8 cellular contexts compared by ENCODE assay signal in the genomic region with DNA sequence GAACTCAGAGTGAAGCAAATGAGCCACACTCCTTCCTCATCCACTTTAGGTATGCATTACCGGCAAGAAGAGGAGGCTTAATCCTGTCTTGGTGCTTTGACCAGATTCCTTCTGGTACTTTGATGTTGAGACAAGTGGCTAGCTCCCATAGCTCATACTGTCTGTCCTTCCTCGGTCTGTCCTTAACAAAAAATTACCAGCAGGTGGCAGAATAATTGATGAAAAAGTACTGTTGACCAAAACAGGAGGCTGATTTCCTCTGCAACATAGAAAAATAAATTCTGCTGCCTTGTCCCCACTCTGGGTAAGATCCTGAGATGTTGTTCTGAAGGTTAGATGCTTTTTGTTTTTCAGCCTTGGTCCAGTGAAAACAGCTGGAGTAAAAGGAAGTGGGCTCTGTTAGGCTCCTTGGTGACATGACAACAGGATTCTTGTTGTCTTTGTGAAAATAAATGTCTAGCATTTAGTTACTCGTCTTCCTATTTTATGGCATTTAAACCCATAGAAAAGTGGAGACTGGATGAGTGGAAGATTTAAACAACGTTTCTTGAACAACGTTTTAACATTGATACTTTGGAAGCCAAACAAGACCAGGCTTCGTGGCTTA. TPM values are rescaled to one million over a fixed set of nuclear protein-coding genes. Genes with fewer than 3 reads are reported as not detected.
DNase-seq lines count a peak whose midpoint lies in the region; ATAC-seq and TF ChIP-seq lines count a peak whose summit lies in the region.

No MANE protein-coding gene starts in this region.

- no peak overlapping the region for H3K4me3 ChIP-seq in adipocyte (ENCODE audit: low read length)

- no peak overlapping the region for H3K9ac ChIP-seq in adipocyte (ENCODE audit: low read length)

- DNase-seq in ELR (ENCODE audit: low read depth) (peak; percentile 76), NCI-H1694 treated with DMSO at 0.1 percent for 48 hours (lab: John Stamatoyannopoulos, UW) (peak; percentile 44), adipocyte (ENCODE audit: low read depth) (peak; percentile 79), left kidney (ENCODE audit: low read depth, low spot score) (peak; percentile 73), occipital lobe (lab: John Stamatoyannopoulos, UW) (no peak)

- no peak for ATAC-seq in GM19395 (IDR thresholded peaks at IDR 0.05; ENCODE audit: unreplicated experiment)
- no peak for ATAC-seq in HG03460 (IDR thresholded peaks at IDR 0.05; ENCODE audit: unreplicated experiment)

- no peaks in the 10 kb centered on the region for H3K9me3 ChIP-seq in adipocyte (ENCODE audit: control insufficient read depth, low read length)

- no peaks in the 10 kb centered on the region for H3K27me3 ChIP-seq in adipocyte (replicated peaks; ENCODE audit: control insufficient read depth, insufficient read depth, low read length)

- peak overlapping the region; percentile 21; the same call in 1 of the 2 replicates for H3K27ac ChIP-seq in 22Rv1

- TF ChIP-seq CTCF in 22Rv1 (IDR thresholded peaks at IDR 0.05): peak; percentile 84

- H3K36me3 ChIP-seq in adipocyte (ENCODE audit: control insufficient read depth, insufficient read depth, low read length, severe bottlenecking): no peaks in the 10 kb centered on the region

- H3K4me1 ChIP-seq in adipocyte (ENCODE audit: control insufficient read depth, insufficient read depth, low read length): peaks cover 13% of the 10 kb centered on the region

RNA-seq across cellular contexts. Expression of gene HJV, which starts 11.2 kb away (rescaled TPM):
- not detected for total RNA-seq in occipital lobe

RNA-seq across cellular contexts. Expression of gene TXNIP, which starts 36.3 kb away (rescaled TPM):
- total RNA-seq in occipital lobe: 317 TPM
